1 cellular context compared by ENCODE assay signal in the genomic region with DNA sequence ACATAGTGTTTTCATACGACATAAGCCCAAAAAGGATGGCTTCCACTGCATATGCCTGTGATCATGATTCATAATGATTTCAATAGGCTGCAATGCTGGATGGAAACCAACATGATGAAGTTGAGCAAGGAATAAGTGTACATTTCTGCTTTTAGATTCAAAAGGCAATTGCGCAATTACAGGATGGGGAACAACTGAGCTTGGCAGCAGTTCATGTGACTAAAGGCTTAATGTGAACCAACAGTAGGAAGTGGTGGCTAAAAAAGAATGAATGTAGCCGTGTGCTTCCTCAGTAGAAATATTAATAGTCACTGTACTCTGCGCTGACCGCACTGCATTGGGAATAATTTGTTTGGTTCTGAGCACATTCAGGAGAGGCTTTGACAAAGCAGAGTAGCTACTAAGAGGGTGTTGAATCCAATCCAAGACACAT.
TF ChIP-seq lines count a peak whose summit lies in the region.

No MANE protein-coding gene starts in this region.

TF ChIP-seq in HCT116, 20 proteins besides CTCF, POLR2A, EP300 and RAD21 (continued from another document):
- TF ChIP-seq POLR2AphosphoS5 (IDR thresholded peaks at IDR 0.05; ENCODE audit: low read depth, low read length) (peak; percentile 63; the same call in 1 of the 2 replicates), ELF1 (IDR thresholded peaks at IDR 0.05; ENCODE audit: borderline replicate concordance, low read depth) (peak; percentile 40; the same call in 1 of the 2 replicates), CBX3 (IDR thresholded peaks at IDR 0.05; ENCODE audit: low read depth) (peak; percentile 98), SP1 (IDR thresholded peaks at IDR 0.05; ENCODE audit: low read depth) (peak; percentile 96), FOSL1 (IDR thresholded peaks at IDR 0.05; ENCODE audit: low read depth) (peak; percentile 71), SIN3A (IDR thresholded peaks at IDR 0.05; ENCODE audit: low read depth) (peak; percentile 81)
- TF ChIP-seq, protein P1, sequence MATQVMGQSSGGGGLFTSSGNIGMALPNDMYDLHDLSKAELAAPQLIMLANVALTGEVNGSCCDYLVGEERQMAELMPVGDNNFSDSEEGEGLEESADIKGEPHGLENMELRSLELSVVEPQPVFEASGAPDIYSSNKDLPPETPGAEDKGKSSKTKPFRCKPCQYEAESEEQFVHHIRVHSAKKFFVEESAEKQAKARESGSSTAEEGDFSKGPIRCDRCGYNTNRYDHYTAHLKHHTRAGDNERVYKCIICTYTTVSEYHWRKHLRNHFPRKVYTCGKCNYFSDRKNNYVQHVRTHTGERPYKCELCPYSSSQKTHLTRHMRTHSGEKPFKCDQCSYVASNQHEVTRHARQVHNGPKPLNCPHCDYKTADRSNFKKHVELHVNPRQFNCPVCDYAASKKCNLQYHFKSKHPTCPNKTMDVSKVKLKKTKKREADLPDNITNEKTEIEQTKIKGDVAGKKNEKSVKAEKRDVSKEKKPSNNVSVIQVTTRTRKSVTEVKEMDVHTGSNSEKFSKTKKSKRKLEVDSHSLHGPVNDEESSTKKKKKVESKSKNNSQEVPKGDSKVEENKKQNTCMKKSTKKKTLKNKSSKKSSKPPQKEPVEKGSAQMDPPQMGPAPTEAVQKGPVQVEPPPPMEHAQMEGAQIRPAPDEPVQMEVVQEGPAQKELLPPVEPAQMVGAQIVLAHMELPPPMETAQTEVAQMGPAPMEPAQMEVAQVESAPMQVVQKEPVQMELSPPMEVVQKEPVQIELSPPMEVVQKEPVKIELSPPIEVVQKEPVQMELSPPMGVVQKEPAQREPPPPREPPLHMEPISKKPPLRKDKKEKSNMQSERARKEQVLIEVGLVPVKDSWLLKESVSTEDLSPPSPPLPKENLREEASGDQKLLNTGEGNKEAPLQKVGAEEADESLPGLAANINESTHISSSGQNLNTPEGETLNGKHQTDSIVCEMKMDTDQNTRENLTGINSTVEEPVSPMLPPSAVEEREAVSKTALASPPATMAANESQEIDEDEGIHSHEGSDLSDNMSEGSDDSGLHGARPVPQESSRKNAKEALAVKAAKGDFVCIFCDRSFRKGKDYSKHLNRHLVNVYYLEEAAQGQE (IDR thresholded peaks at IDR 0.05; ENCODE audit: low read depth): no peak
- TF ChIP-seq, protein P2, sequence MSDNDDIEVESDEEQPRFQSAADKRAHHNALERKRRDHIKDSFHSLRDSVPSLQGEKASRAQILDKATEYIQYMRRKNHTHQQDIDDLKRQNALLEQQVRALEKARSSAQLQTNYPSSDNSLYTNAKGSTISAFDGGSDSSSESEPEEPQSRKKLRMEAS (IDR thresholded peaks at IDR 0.05): peak; percentile 61; the same call in 1 of the 2 replicates
